24 cellular contexts compared by ENCODE assay signal in the genomic region with DNA sequence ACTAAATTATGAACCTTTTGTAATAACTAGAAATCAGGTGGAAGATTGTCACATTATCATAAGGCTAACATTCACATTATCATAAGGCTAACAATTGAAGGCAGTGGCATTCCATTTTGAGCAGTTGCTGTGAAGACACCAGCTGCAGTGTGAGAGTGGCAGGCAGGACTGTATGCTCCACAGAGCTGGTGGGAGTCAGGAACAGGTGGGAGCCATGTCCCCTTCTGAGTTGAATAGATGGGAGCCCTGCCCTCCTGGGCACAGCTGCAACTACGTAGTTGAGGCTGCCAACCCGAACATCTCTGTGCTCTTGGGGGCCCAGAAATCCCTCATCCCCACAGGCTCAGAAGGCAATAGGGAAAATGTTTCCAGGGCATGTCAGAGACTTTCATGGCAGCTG.
"Had no signal": no experiment of that assay in that cellular context is flagged by ENCODE, and none has a peak within 500 bp of the region (broad histone marks: within the 10 kb centered on the region; RNA-seq: fewer than 3 reads in every experiment).

No MANE protein-coding gene starts in this region.

- ATAC-seq: K562, SK-N-SH treated with all-trans-retinoic acid at 6 μM for 48 hours had no signal

- DNase-seq: Kasumi-1, MV-4-11, NCI-H1048, NCI-H1105, NCI-H1417, NCI-H1436 treated with DMSO at 0.1 percent for 48 hours, NCI-H1694, NCI-H1930, NCI-H2081, NCI-H2171, NCI-H226, NCI-H446, NCI-H510A, NCI-H524 treated with DMSO at 0.1 percent for 48 hours, NCI-H69, NCI-H774, SHP77 had no signal

- FAIRE-seq: HTR-8/SVneo, K562, RCC 7860 had no signal

- H3K4me2 ChIP-seq: KMS-11 had no signal

- H3K9ac ChIP-seq: KMS-11 had no signal

- H3K27ac ChIP-seq: HL-60, KMS-11, RWPE1 had no signal

- H3K4me3 ChIP-seq: K562 had no signal
